In genomic region chr10:91976324-91977051, GRCh38 we compare ENCODE assay signal across 23 cellular contexts. TPM values are rescaled to one million over a fixed set of nuclear protein-coding genes. Genes with fewer than 3 reads are reported as not detected.
DNase-seq lines count a peak whose midpoint lies in the region; ATAC-seq, FAIRE-seq and TF ChIP-seq lines count a peak whose summit lies in the region.
"Had no signal": no experiment of that assay in that cellular context is flagged by ENCODE, and none has a peak within 500 bp of the region (broad histone marks: within the 10 kb centered on the region; RNA-seq: fewer than 3 reads in every experiment).

No MANE protein-coding gene starts in this region.

- no peak overlapping the region for H3K4me3 Mint-ChIP-seq in activated T-cell treated with anti-CD3 and anti-CD28 coated beads, Interleukin-2, amount 50 U/mL, for 72 hours
- no peak overlapping the region for H3K4me3 Mint-ChIP-seq in activated T-cell treated with anti-CD3 and anti-CD28 coated beads, Interleukin-2, amount 50 U/mL, for 4 hours
- no peak overlapping the region for H3K4me3 Mint-ChIP-seq in activated naive CD8-positive, alpha-beta T cell
- H3K4me3 Mint-ChIP-seq: CD4-positive, CD25-positive, alpha-beta regulatory T cell; H9 had no signal

- H3K36me3 ChIP-seq in osteoblast (ENCODE audit: insufficient read depth, low read length), result peaks cover 14% of the 10 kb centered on the region

- H3K9me3 Mint-ChIP-seq in activated T-cell treated with anti-CD3 and anti-CD28 coated beads, Interleukin-2, amount 50 U/mL, for 72 hours, result no peaks in the 10 kb centered on the region
- H3K9me3 Mint-ChIP-seq in activated T-cell treated with anti-CD3 and anti-CD28 coated beads, Interleukin-2, amount 50 U/mL, for 4 hours, result no peaks in the 10 kb centered on the region
- H3K9me3 Mint-ChIP-seq in activated naive CD8-positive, alpha-beta T cell (ENCODE audit: low read depth), result no peaks in the 10 kb centered on the region
- H3K9me3 Mint-ChIP-seq: CD4-positive, CD25-positive, alpha-beta regulatory T cell; H9 had no signal

- H3K9me3 ChIP-seq in osteoblast (ENCODE audit: low read depth, low read length), result no peaks in the 10 kb centered on the region
- H3K9me3 ChIP-seq: SJSA1, stomach, tibial nerve had no signal

- no peak for FAIRE-seq in urothelium cell line (lab: Jason Lieb, UNC)
- FAIRE-seq: A204.1, RCC 7860 had no signal

- peaks cover 31% of the 10 kb centered on the region for H3K4me1 ChIP-seq in osteoblast (ENCODE audit: insufficient read depth, low read length)
- H3K4me1 ChIP-seq: SJSA1, stomach, tibial nerve had no signal

- peak overlapping the region; percentile 45 for H3K27ac Mint-ChIP-seq in activated T-cell treated with anti-CD3 and anti-CD28 coated beads, Interleukin-2, amount 50 U/mL, for 72 hours
- H3K27ac Mint-ChIP-seq in activated naive CD8-positive, alpha-beta T cell, result peak overlapping the region; percentile 96

- intact Hi-C loops in posterior vena cava (cut with DNase I), result no loop called here

- no peak overlapping the region for H2AFZ ChIP-seq in osteoblast (ENCODE audit: low read length)

- H3K79me2 ChIP-seq in osteoblast (ENCODE audit: insufficient read depth, low read length), result peaks cover 3% of the 10 kb centered on the region

- no peak overlapping the region for H3K4me3 ChIP-seq in osteoblast (ENCODE audit: insufficient read depth, low read length)
- H3K4me3 ChIP-seq: SJSA1, stomach, tibial nerve had no signal

- peaks cover 4 to 29% of the 10 kb centered on the region in 2 donors for H3K36me3 Mint-ChIP-seq in activated T-cell treated with anti-CD3 and anti-CD28 coated beads, Interleukin-2, amount 50 U/mL, for 72 hours (ENCODE audit: insufficient read depth in 2 of 2)
- H3K36me3 Mint-ChIP-seq in activated T-cell treated with anti-CD3 and anti-CD28 coated beads, Interleukin-2, amount 50 U/mL, for 4 hours (ENCODE audit: insufficient read depth), result peaks cover 48% of the 10 kb centered on the region
- peaks cover 38% of the 10 kb centered on the region for H3K36me3 Mint-ChIP-seq in activated naive CD8-positive, alpha-beta T cell

- no peaks in the 10 kb centered on the region for H3K27me3 Mint-ChIP-seq in activated T-cell treated with anti-CD3 and anti-CD28 coated beads, Interleukin-2, amount 50 U/mL, for 72 hours (ENCODE audit: low read depth)
- H3K27me3 Mint-ChIP-seq in activated T-cell treated with anti-CD3 and anti-CD28 coated beads, Interleukin-2, amount 50 U/mL, for 4 hours (ENCODE audit: low read depth), result no peaks in the 10 kb centered on the region
- H3K27me3 Mint-ChIP-seq in activated naive CD8-positive, alpha-beta T cell, result no peaks in the 10 kb centered on the region

- H3K27ac ChIP-seq in osteoblast (ENCODE audit: low read depth, low read length), result peak overlapping the region; percentile 69
- H3K27ac ChIP-seq: SJSA1, stomach, tibial nerve had no signal

- H3K4me1 Mint-ChIP-seq in activated T-cell treated with anti-CD3 and anti-CD28 coated beads, Interleukin-2, amount 50 U/mL, for 72 hours (ENCODE audit: low read depth), result peaks cover 46% of the 10 kb centered on the region
- peaks cover 26% of the 10 kb centered on the region for H3K4me1 Mint-ChIP-seq in activated T-cell treated with anti-CD3 and anti-CD28 coated beads, Interleukin-2, amount 50 U/mL, for 4 hours (ENCODE audit: low read depth)
- peaks cover 36% of the 10 kb centered on the region for H3K4me1 Mint-ChIP-seq in activated naive CD8-positive, alpha-beta T cell (ENCODE audit: low read depth)
- H3K4me1 Mint-ChIP-seq: H9 had no signal

- no peak overlapping the region for H3K4me2 ChIP-seq in osteoblast (ENCODE audit: insufficient read depth, low read length)

- H4K20me1 ChIP-seq in osteoblast (ENCODE audit: insufficient read depth, low read length), result no peaks in the 10 kb centered on the region

- DNase-seq in activated T-cell treated with anti-CD3 and anti-CD28 coated beads, Interleukin-2, amount 50 U/mL, for 72 hours, result no peak
- DNase-seq in activated T-cell treated with anti-CD3 and anti-CD28 coated beads, Interleukin-2, amount 50 U/mL, for 4 hours, result no peak
- peak; percentile 63 for DNase-seq in NCI-H82 (lab: John Stamatoyannopoulos, UW)
- DNase-seq in osteoblast (ENCODE audit: insufficient read length, low spot score, missing footprints), result no peak
- no peak for DNase-seq in urothelium cell line (ENCODE audit: low spot score)
- DNase-seq in posterior vena cava (ENCODE audit: low spot score), result no peak
- DNase-seq: activated CD4-positive, alpha-beta T cell treated with anti-CD3 and anti-CD28 coated beads for 4 hours; activated effector memory CD4-positive, alpha-beta T cell treated with Interleukin-2 at 50 U/mL for 16 hours; CD4-positive, CD25-positive, alpha-beta regulatory T cell; cerebellar nuclear complex; H9; NCI-H1092 treated with DMSO at 0.1 percent for 48 hours; NCI-H187; NCI-H524 treated with DMSO at 0.1 percent for 48 hours; stomach; T-helper 1 cell had no signal

- H3K27me3 ChIP-seq in osteoblast (ENCODE audit: insufficient read depth, low read length), result no peaks in the 10 kb centered on the region
- H3K27me3 ChIP-seq: SJSA1, stomach, tibial nerve had no signal

- no peak for TF ChIP-seq CTCF in osteoblast (IDR thresholded peaks at IDR 0.05; ENCODE audit: extremely low read depth, low read depth, low read length)

- ATAC-seq in activated T-cell treated with anti-CD3 and anti-CD28 coated beads, Interleukin-2, amount 50 U/mL, for 72 hours (replicated peaks in 1 of 2), result no peak
- ATAC-seq in activated T-cell treated with anti-CD3 and anti-CD28 coated beads, Interleukin-2, amount 50 U/mL, for 4 hours, result no peak
- ATAC-seq in GM18861 (IDR thresholded peaks at IDR 0.05; ENCODE audit: unreplicated experiment), result no peak
- ATAC-seq: left lobe of liver had no signal

RNA-seq across cellular contexts. Expression of gene BTAF1, which starts 52.9 kb away (rescaled TPM):
- 10 to 100 TPM; 53.7 to 66.1 TPM for total RNA-seq in activated T-cell treated with anti-CD3 and anti-CD28 coated beads, Interleukin-2, amount 50 U/mL, for 72 hours
- total RNA-seq in activated T-cell treated with anti-CD3 and anti-CD28 coated beads, Interleukin-2, amount 50 U/mL, for 4 hours, result 10 to 100 TPM; 44.5 to 49.5 (median 46.3) TPM
- total RNA-seq in osteoblast (47.4 and 51.0 TPM in 2 replicates), posterior vena cava (10 to 100 TPM; 29.4 to 31.1 TPM)
